ENCODE assay signal across 24 cellular contexts in the genomic region with DNA sequence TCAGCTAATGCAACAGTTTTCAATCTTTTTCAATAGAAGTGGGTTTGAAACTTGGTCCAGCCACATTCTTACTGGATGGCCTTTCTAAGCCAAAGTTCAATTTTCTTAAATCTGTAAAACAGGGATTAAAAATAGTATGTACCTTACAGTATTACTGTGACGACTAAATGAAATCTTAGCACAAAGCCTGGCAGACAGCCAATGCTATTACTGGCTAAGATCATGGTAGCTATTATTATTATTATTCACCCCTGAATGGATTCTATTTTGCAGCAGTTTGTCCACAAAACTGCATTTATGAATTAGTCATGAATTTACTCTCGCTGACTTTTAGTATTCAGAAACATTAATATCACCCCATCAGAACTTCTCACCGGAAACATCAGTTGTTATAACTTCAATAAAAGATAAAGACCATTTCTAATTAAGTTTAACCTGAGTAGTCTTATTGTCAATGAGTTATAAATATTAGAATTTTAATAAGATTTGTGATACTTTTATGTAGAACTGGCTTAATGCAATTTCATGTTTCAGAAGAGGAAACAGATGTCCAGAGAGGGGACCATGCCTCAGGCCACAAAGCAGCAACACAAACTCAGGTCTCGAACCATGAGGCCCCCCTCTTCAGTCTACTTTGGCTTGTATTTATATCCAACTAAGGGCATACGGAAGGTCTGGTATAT.
DNase-seq lines count a peak whose midpoint lies in the region; ATAC-seq and TF ChIP-seq lines count a peak whose summit lies in the region.
"Had no signal": no experiment of that assay in that cellular context is flagged by ENCODE, and none has a peak within 500 bp of the region (broad histone marks: within the 10 kb centered on the region; RNA-seq: fewer than 3 reads in every experiment).

No MANE protein-coding gene starts in this region.

- H3K9me3 Mint-ChIP-seq in activated T-cell treated with anti-CD3 and anti-CD28 coated beads, Interleukin-2, amount 50 U/mL, for 24 hours: no peaks in the 10 kb centered on the region
- H3K9me3 Mint-ChIP-seq: activated T-helper 1 cell treated with anti-CD3 and anti-CD28 coated beads, Interleukin-12 subunit alpha, Interleukin-12 subunit beta, Interleukin-2, Interleukin-4 antibody, amounts not matched to agents 30 ng/mL and 10 ng/mL and 1 ng/mL, durations not matched to agents 14 hours and 24 hours and 36 hours had no signal

- no peaks in the 10 kb centered on the region for H3K36me3 Mint-ChIP-seq in activated T-cell treated with anti-CD3 and anti-CD28 coated beads, Interleukin-2, amount 50 U/mL, for 24 hours (ENCODE audit: low read depth)
- H3K36me3 Mint-ChIP-seq: stimulated activated naive B cell treated with anti-CD40 and anti-IgM and Interleukin-4, amounts not matched to agents 10 μg/mL and 1 μg/mL and 100 μg/mL, for 72 hours had no signal

- no peak for ATAC-seq in GM21381 (IDR thresholded peaks at IDR 0.05; ENCODE audit: unreplicated experiment)
- ATAC-seq: activated naive CD4-positive, alpha-beta T cell treated with anti-CD3 and anti-CD28 coated beads, Interleukin-2, amount 50 U/mL, for 72 hours; stimulated activated naive B cell treated with anti-CD40 and anti-IgM and Interleukin-4, amounts not matched to agents 10 μg/mL and 1 μg/mL and 100 μg/mL, for 72 hours had no signal

- in situ Hi-C loops in astrocyte of the spinal cord (cut with HindIII; ENCODE audit: low sequenced_read_pairs): no loop called here

- DNase-seq in BE2C (peak; percentile 72), NCI-H1694 treated with DMSO at 0.1 percent for 48 hours (lab: John Stamatoyannopoulos, UW) (peak; percentile 21), astrocyte of the spinal cord (ENCODE audit: low read depth, low spot score) (peak; percentile 53), fibroblast of the conjunctiva (ENCODE audit: low read depth) (peak; percentile 1), erythroblast (lab: John Stamatoyannopoulos, UW) (no peak)
- DNase-seq in activated T-cell treated with anti-CD3 and anti-CD28 coated beads, Interleukin-2, amount 50 U/mL, for 24 hours: no peak
- no peak for DNase-seq in activated T-cell treated with anti-CD3 and anti-CD28 coated beads, Interleukin-2, amount 50 U/mL, for 1 hour
- DNase-seq: ACHN; DMS153; GDM1; GOT3; NCI-H2029; nephron progenitor cell; PC-9; SHP77 treated with DMSO at 0.1 percent for 48 hours; stimulated activated naive B cell treated with anti-CD40 and anti-IgM and Interleukin-4, amounts not matched to agents 10 μg/mL and 1 μg/mL and 100 μg/mL, for 72 hours; T-helper 1 cell; testis had no signal

- H3K36me3 ChIP-seq in BE2C: no peaks in the 10 kb centered on the region
- H3K36me3 ChIP-seq: ascending aorta had no signal

- no peaks in the 10 kb centered on the region for H3K4me1 Mint-ChIP-seq in activated T-cell treated with anti-CD3 and anti-CD28 coated beads, Interleukin-2, amount 50 U/mL, for 24 hours (ENCODE audit: low read depth)
- H3K4me1 Mint-ChIP-seq: stimulated activated naive B cell treated with anti-CD40 and anti-IgM and Interleukin-4, amounts not matched to agents 10 μg/mL and 1 μg/mL and 100 μg/mL, for 72 hours had no signal

- H3K27me3 ChIP-seq in BE2C: no peaks in the 10 kb centered on the region
- H3K27me3 ChIP-seq: ascending aorta, testis had no signal

- TF ChIP-seq POLR2A in erythroblast (IDR thresholded peaks at IDR 0.05; ENCODE audit: low read length): no peak

- H3K9me3 ChIP-seq in BE2C: no peaks in the 10 kb centered on the region
- H3K9me3 ChIP-seq: ascending aorta, testis had no signal

- H3K4me1 ChIP-seq in BE2C: peaks cover 6% of the 10 kb centered on the region; the same call in 1 of the 2 replicates
- H3K4me1 ChIP-seq: parathyroid adenoma, testis had no signal

- TF ChIP-seq CTCF in BE2C (IDR thresholded peaks at IDR 0.05; ENCODE audit: low read depth, low read length) (no peak), astrocyte of the spinal cord (IDR thresholded peaks at IDR 0.05; ENCODE audit: low read depth, low read length) (no peak)

- H3K4me3 ChIP-seq in BE2C (ENCODE audit: low read depth, low read length) (no peak overlapping the region), astrocyte of the spinal cord (ENCODE audit: low read depth, low read length) (no peak overlapping the region)
- H3K4me3 ChIP-seq: ascending aorta, coronary artery, PC-9, testis had no signal

- H3K27ac Mint-ChIP-seq in activated T-cell treated with anti-CD3 and anti-CD28 coated beads, Interleukin-2, amount 50 U/mL, for 24 hours: no peak overlapping the region
- H3K27ac Mint-ChIP-seq: activated naive CD4-positive, alpha-beta T cell treated with anti-CD3 and anti-CD28 coated beads, Interleukin-2, amount 50 U/mL, for 72 hours; activated T-helper 1 cell treated with anti-CD3 and anti-CD28 coated beads, Interleukin-12 subunit alpha, Interleukin-12 subunit beta, Interleukin-2, Interleukin-4 antibody, amounts not matched to agents 30 ng/mL and 10 ng/mL and 1 ng/mL, durations not matched to agents 14 hours and 24 hours and 36 hours; nephron progenitor cell; stimulated activated naive B cell treated with anti-CD40 and anti-IgM and Interleukin-4, amounts not matched to agents 10 μg/mL and 1 μg/mL and 100 μg/mL, for 72 hours had no signal

- peaks cover 2% of the 10 kb centered on the region for H3K27me3 Mint-ChIP-seq in activated T-cell treated with anti-CD3 and anti-CD28 coated beads, Interleukin-2, amount 50 U/mL, for 24 hours

- no peak overlapping the region for H3K4me3 Mint-ChIP-seq in activated T-cell treated with anti-CD3 and anti-CD28 coated beads, Interleukin-2, amount 50 U/mL, for 24 hours
- H3K4me3 Mint-ChIP-seq: activated T-helper 1 cell treated with anti-CD3 and anti-CD28 coated beads, Interleukin-12 subunit alpha, Interleukin-12 subunit beta, Interleukin-2, Interleukin-4 antibody, amounts not matched to agents 30 ng/mL and 10 ng/mL and 1 ng/mL, durations not matched to agents 14 hours and 24 hours and 36 hours; nephron progenitor cell; stimulated activated naive B cell treated with anti-CD40 and anti-IgM and Interleukin-4, amounts not matched to agents 10 μg/mL and 1 μg/mL and 100 μg/mL, for 72 hours had no signal

Comparison
In these comparisons a context has a peak if more than half of its experiments do, and no peak if none do; other contexts are left out.
1. DNase-seq: peak in BE2C (single experiment), NCI-H1694 treated with DMSO at 0.1 percent for 48 hours (single experiment), astrocyte of the spinal cord (single experiment) and fibroblast of the conjunctiva (single experiment); none in activated T-cell treated with anti-CD3 and anti-CD28 coated beads, Interleukin-2, amount 50 U/mL, for 24 hours (single experiment), activated T-cell treated with anti-CD3 and anti-CD28 coated beads, Interleukin-2, amount 50 U/mL, for 1 hour (single experiment) and erythroblast (0 of 2).